Comparison of ENCODE assay signal across 9 cellular contexts in genomic region chr18:69400976-69401474, GRCh38. TPM values are rescaled to one million over a fixed set of nuclear protein-coding genes. Genes with fewer than 3 reads are reported as not detected.
DNase-seq lines count a peak whose midpoint lies in the region; ATAC-seq and TF ChIP-seq lines count a peak whose summit lies in the region.
"Had no signal": no experiment of that assay in that cellular context is flagged by ENCODE, and none has a peak within 500 bp of the region (broad histone marks: within the 10 kb centered on the region; RNA-seq: fewer than 3 reads in every experiment).

No MANE protein-coding gene starts in this region.

- no peaks in the 10 kb centered on the region for H3K36me3 ChIP-seq in gastrocnemius medialis
- H3K36me3 ChIP-seq: BLaER1 treated with 17β-estradiol and CSF1 and Interleukin-3, amounts not matched to agents 10 nM and 100 nM had no signal

- TF ChIP-seq CTCF in gastrocnemius medialis (IDR thresholded peaks at IDR 0.05 in 4 of 5, conservative IDR thresholded peaks at IDR 0.05 in 1 of 5) = no peak

- ATAC-seq in left ventricle myocardium superior (peak; percentile 29), gastrocnemius medialis (no peak), GM19351 (IDR thresholded peaks at IDR 0.05; ENCODE audit: unreplicated experiment) (no peak), HG02798 (IDR thresholded peaks at IDR 0.05; ENCODE audit: poor library complexity, unreplicated experiment) (no peak)

- no peak overlapping the region for H3K27ac ChIP-seq in gastrocnemius medialis
- H3K27ac ChIP-seq: BLaER1 treated with 17β-estradiol and CSF1 and Interleukin-3, amounts not matched to agents 10 nM and 100 nM had no signal

- H3K4me1 ChIP-seq in gastrocnemius medialis = peaks cover 0 to 4% of the 10 kb centered on the region in 2 donors

- in situ Hi-C loops in gastrocnemius medialis (cut with MboI; ENCODE audit: low sequenced_read_pairs in 4 of 4) = no loop called here

- intact Hi-C loops in left ventricle myocardium superior (cut with micrococcal nuclease) (no loop called here), gastrocnemius medialis (cut with DNase I; ENCODE audit: low total_unique reads) (no loop called here)

- no peak for TF ChIP-seq POLR2A in gastrocnemius medialis (IDR thresholded peaks at IDR 0.05)

- DNase-seq in NCI-H2107 (lab: John Stamatoyannopoulos, UW) (peak; percentile 38), NCI-H2107 treated with DMSO at 0.1 percent for 48 hours (lab: John Stamatoyannopoulos, UW; ENCODE audit: unreplicated experiment) (no peak), left ventricle myocardium superior (peak; percentile 46), gastrocnemius medialis (no peak), mesenteric fat pad (ENCODE audit: low spot score) (no peak)
- DNase-seq in activated CD8-positive, alpha-beta memory T cell treated with anti-CD3 and anti-CD28 coated beads, Interleukin-2, amount 50 U/mL, for 48 hours = peak; percentile 55

- peaks cover 18 to 41% (median 19%) of the 10 kb centered on the region in 3 donors for H3K27me3 ChIP-seq in gastrocnemius medialis
- H3K27me3 ChIP-seq: BLaER1 treated with 17β-estradiol and CSF1 and Interleukin-3, amounts not matched to agents 10 nM and 100 nM had no signal

- no peaks in the 10 kb centered on the region for H3K9me3 ChIP-seq in gastrocnemius medialis

- peak overlapping the region; percentile 42 to 53 (median 46) for H3K4me3 ChIP-seq in gastrocnemius medialis

RNA-seq across cellular contexts. Expression of gene DOK6, which starts 0.3 kb away (rescaled TPM):
- total RNA-seq in left ventricle myocardium superior (15.5 TPM), gastrocnemius medialis (under 1 TPM in 2 of 4 donors, not detected in 2; 0.13 to 0.17 TPM), mesenteric fat pad (1.6 TPM)

Comparison
In these comparisons a context has a peak if more than half of its experiments do, and no peak if none do; other contexts are left out.
1. DNase-seq: peak in NCI-H2107 (single experiment), activated CD8-positive, alpha-beta memory T cell treated with anti-CD3 and anti-CD28 coated beads, Interleukin-2, amount 50 U/mL, for 48 hours (single experiment) and left ventricle myocardium superior (single experiment); none in NCI-H2107 treated with DMSO at 0.1 percent for 48 hours (single experiment), gastrocnemius medialis (0 of 2) and mesenteric fat pad (single experiment).